1 cellular context compared by ENCODE assay signal in the genomic region with DNA sequence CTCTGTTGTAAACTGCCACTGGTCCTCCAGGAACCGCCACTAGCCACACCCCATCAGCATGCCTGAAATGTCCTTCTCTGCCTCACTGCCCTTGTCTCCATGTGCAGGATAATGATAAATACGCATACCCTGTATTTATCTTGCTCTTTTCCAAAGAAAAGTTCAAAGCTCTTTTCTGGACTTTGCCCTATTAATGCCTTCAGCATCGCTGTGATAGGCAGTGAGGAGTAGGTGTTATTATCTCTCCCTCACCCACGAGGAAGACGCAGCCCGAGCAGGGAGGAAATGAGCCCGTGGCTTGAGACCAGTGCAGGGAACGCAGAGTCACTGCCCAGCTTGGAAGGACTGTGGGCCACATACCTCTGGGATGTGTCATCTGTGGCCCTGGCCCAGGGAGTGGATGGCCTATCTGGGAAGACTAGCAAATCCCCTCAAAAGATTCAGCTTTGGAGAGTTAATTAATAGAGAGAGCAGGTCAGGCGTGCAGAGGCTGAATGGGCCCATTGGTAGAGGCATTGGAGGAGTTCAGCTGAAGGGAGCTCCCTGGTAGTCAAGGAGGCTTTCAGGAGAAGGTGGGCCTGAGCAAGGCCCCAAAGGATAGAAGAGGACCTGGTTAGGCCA.
TF ChIP-seq lines count a peak whose summit lies in the region.

No MANE protein-coding gene starts in this region.

TF ChIP-seq in K562, 482 proteins besides CTCF, POLR2A, EP300 and RAD21 (continued from another document and continues in another):
- TF ChIP-seq, protein P1, sequence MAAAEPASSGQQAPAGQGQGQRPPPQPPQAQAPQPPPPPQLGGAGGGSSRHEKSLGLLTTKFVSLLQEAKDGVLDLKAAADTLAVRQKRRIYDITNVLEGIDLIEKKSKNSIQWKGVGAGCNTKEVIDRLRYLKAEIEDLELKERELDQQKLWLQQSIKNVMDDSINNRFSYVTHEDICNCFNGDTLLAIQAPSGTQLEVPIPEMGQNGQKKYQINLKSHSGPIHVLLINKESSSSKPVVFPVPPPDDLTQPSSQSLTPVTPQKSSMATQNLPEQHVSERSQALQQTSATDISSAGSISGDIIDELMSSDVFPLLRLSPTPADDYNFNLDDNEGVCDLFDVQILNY (CRISPR knock-in tag; IDR thresholded peaks at IDR 0.05) = no peak
- TF ChIP-seq HMG20B (CRISPR knock-in tag; IDR thresholded peaks at IDR 0.05) (no peak), TOE1 (IDR thresholded peaks at IDR 0.05; ENCODE audit: borderline replicate concordance) (no peak), TOE1 (CRISPR knock-in tag; IDR thresholded peaks at IDR 0.05; ENCODE audit: borderline replicate concordance, low read depth) (no peak), ILF3 (IDR thresholded peaks at IDR 0.05; ENCODE audit: borderline replicate concordance) (no peak), CBFA2T3 (IDR thresholded peaks at IDR 0.05) (peak; percentile 73), DIDO1 (tag; IDR thresholded peaks at IDR 0.05; ENCODE audit: low read depth) (0 out of 2 replicates have a peak, but pooled peaks have one; percentile 19), EGR1 (conservative IDR thresholded peaks at IDR 0.05) (peak; percentile 76), FOXM1 (IDR thresholded peaks at IDR 0.05; ENCODE audit: low read depth) (no peak), FOXM1 (CRISPR knock-in tag; IDR thresholded peaks at IDR 0.05; ENCODE audit: low read depth) (no peak), PURB (CRISPR knock-in tag; IDR thresholded peaks at IDR 0.05; ENCODE audit: low read depth) (no peak), RNF2 (IDR thresholded peaks at IDR 0.05) (no peak), ELK3 (CRISPR knock-in tag; IDR thresholded peaks at IDR 0.05) (no peak), ZNF436 (CRISPR knock-in tag; IDR thresholded peaks at IDR 0.05) (no peak), ZNF507 (tag; conservative IDR thresholded peaks at IDR 0.05) (no peak), MAFF (IDR thresholded peaks at IDR 0.05; ENCODE audit: low read length) (no peak), RBFOX2 (IDR thresholded peaks at IDR 0.05; ENCODE audit: low read depth, low read length) (no peak), ZNF699 (CRISPR knock-in tag; IDR thresholded peaks at IDR 0.05; ENCODE audit: insufficient replicate concordance) (no peak), ZNF778 (CRISPR knock-in tag; IDR thresholded peaks at IDR 0.05) (no peak), ATF1 (CRISPR knock-in tag; IDR thresholded peaks at IDR 0.05) (no peak), ATF1 (tag; IDR thresholded peaks at IDR 0.05) (no peak), RCOR1 (IDR thresholded peaks at IDR 0.05; ENCODE audit: borderline replicate concordance in 1 of 2, low read depth in 2 of 2, low read length in 2 of 2) (peak in 1 of 2 experiments; percentile 28; a peak in 1 of 4 replicates), POLR2AphosphoS2 (IDR thresholded peaks at IDR 0.05; ENCODE audit: low read length) (no peak), CHD1 (IDR thresholded peaks at IDR 0.05; ENCODE audit: low read length) (no peak), CTBP1 (IDR thresholded peaks at IDR 0.05; ENCODE audit: borderline replicate concordance) (peak; percentile 45; the same call in 1 of the 2 replicates), ZNF133 (CRISPR knock-in tag; IDR thresholded peaks at IDR 0.05) (no peak), SMARCC2 (IDR thresholded peaks at IDR 0.05; ENCODE audit: low read depth) (no peak), NFIC (IDR thresholded peaks at IDR 0.05) (no peak), NONO (IDR thresholded peaks at IDR 0.05; ENCODE audit: low read depth in 2 of 2, low read length in 1 of 2) (no peak), TEAD4 (IDR thresholded peaks at IDR 0.05; ENCODE audit: low read length) (peak; percentile 61), TEAD4 (CRISPR knock-in tag; IDR thresholded peaks at IDR 0.05; ENCODE audit: borderline replicate concordance) (no peak), MCM3 (IDR thresholded peaks at IDR 0.05) (no peak), ID3 (CRISPR knock-in tag; IDR thresholded peaks at IDR 0.05) (no peak), ID3 (tag; IDR thresholded peaks at IDR 0.05) (peak; percentile 14; the same call in 1 of the 2 replicates), YY1 (IDR thresholded peaks at IDR 0.05; ENCODE audit: borderline replicate concordance in 1 of 3, control insufficient read depth in 1 of 3, extremely low read depth in 1 of 3, insufficient read depth in 3 of 3, insufficient read length in 1 of 3, insufficient replicate concordance in 2 of 3, low read depth in 1 of 3, low read length in 2 of 3) (no peak), GATAD2B (IDR thresholded peaks at IDR 0.05; ENCODE audit: borderline replicate concordance) (no peak), SLC30A9 (CRISPR knock-in tag; IDR thresholded peaks at IDR 0.05) (no peak), MYC (IDR thresholded peaks at IDR 0.05; ENCODE audit: low read depth, low read length) (no peak), MYC (CRISPR knock-in tag; IDR thresholded peaks at IDR 0.05; ENCODE audit: borderline replicate concordance, low read depth) (no peak), NRF1 (conservative IDR thresholded peaks at IDR 0.05 in 1 of 2, IDR thresholded peaks at IDR 0.05 in 1 of 2) (peak in 1 of 2 experiments; percentile 10; a peak in 1 of 4 replicates), NFIX (CRISPR knock-in tag; IDR thresholded peaks at IDR 0.05; ENCODE audit: low read depth) (no peak), ZNF444 (CRISPR knock-in tag; IDR thresholded peaks at IDR 0.05) (no peak), HNRNPLL (IDR thresholded peaks at IDR 0.05; ENCODE audit: low read depth, low read length, poor library complexity, severe bottlenecking) (no peak), SMARCE1 (IDR thresholded peaks at IDR 0.05) (peak; percentile 67; the same call in 1 of the 2 replicates)
- TF ChIP-seq, protein P2, sequence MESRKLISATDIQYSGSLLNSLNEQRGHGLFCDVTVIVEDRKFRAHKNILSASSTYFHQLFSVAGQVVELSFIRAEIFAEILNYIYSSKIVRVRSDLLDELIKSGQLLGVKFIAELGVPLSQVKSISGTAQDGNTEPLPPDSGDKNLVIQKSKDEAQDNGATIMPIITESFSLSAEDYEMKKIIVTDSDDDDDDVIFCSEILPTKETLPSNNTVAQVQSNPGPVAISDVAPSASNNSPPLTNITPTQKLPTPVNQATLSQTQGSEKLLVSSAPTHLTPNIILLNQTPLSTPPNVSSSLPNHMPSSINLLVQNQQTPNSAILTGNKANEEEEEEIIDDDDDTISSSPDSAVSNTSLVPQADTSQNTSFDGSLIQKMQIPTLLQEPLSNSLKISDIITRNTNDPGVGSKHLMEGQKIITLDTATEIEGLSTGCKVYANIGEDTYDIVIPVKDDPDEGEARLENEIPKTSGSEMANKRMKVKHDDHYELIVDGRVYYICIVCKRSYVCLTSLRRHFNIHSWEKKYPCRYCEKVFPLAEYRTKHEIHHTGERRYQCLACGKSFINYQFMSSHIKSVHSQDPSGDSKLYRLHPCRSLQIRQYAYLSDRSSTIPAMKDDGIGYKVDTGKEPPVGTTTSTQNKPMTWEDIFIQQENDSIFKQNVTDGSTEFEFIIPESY (CRISPR knock-in tag; IDR thresholded peaks at IDR 0.05) = no peak
- TF ChIP-seq, protein P3, sequence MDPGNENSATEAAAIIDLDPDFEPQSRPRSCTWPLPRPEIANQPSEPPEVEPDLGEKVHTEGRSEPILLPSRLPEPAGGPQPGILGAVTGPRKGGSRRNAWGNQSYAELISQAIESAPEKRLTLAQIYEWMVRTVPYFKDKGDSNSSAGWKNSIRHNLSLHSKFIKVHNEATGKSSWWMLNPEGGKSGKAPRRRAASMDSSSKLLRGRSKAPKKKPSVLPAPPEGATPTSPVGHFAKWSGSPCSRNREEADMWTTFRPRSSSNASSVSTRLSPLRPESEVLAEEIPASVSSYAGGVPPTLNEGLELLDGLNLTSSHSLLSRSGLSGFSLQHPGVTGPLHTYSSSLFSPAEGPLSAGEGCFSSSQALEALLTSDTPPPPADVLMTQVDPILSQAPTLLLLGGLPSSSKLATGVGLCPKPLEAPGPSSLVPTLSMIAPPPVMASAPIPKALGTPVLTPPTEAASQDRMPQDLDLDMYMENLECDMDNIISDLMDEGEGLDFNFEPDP (CRISPR knock-in tag; IDR thresholded peaks at IDR 0.05) = no peak
- TF ChIP-seq, protein P4, sequence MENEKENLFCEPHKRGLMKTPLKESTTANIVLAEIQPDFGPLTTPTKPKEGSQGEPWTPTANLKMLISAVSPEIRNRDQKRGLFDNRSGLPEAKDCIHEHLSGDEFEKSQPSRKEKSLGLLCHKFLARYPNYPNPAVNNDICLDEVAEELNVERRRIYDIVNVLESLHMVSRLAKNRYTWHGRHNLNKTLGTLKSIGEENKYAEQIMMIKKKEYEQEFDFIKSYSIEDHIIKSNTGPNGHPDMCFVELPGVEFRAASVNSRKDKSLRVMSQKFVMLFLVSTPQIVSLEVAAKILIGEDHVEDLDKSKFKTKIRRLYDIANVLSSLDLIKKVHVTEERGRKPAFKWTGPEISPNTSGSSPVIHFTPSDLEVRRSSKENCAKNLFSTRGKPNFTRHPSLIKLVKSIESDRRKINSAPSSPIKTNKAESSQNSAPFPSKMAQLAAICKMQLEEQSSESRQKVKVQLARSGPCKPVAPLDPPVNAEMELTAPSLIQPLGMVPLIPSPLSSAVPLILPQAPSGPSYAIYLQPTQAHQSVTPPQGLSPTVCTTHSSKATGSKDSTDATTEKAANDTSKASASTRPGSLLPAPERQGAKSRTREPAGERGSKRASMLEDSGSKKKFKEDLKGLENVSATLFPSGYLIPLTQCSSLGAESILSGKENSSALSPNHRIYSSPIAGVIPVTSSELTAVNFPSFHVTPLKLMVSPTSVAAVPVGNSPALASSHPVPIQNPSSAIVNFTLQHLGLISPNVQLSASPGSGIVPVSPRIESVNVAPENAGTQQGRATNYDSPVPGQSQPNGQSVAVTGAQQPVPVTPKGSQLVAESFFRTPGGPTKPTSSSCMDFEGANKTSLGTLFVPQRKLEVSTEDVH (IDR thresholded peaks at IDR 0.05; ENCODE audit: low read depth, partially characterized antibody) = no peak
- TF ChIP-seq, protein P5, sequence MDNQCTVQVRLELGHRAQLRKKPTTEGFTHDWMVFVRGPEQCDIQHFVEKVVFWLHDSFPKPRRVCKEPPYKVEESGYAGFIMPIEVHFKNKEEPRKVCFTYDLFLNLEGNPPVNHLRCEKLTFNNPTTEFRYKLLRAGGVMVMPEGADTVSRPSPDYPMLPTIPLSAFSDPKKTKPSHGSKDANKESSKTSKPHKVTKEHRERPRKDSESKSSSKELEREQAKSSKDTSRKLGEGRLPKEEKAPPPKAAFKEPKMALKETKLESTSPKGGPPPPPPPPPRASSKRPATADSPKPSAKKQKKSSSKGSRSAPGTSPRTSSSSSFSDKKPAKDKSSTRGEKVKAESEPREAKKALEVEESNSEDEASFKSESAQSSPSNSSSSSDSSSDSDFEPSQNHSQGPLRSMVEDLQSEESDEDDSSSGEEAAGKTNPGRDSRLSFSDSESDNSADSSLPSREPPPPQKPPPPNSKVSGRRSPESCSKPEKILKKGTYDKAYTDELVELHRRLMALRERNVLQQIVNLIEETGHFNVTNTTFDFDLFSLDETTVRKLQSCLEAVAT (IDR thresholded peaks at IDR 0.05) = peak in 1 of 2 experiments; percentile 55; a peak in 1 of 4 replicates
- TF ChIP-seq, protein P6, sequence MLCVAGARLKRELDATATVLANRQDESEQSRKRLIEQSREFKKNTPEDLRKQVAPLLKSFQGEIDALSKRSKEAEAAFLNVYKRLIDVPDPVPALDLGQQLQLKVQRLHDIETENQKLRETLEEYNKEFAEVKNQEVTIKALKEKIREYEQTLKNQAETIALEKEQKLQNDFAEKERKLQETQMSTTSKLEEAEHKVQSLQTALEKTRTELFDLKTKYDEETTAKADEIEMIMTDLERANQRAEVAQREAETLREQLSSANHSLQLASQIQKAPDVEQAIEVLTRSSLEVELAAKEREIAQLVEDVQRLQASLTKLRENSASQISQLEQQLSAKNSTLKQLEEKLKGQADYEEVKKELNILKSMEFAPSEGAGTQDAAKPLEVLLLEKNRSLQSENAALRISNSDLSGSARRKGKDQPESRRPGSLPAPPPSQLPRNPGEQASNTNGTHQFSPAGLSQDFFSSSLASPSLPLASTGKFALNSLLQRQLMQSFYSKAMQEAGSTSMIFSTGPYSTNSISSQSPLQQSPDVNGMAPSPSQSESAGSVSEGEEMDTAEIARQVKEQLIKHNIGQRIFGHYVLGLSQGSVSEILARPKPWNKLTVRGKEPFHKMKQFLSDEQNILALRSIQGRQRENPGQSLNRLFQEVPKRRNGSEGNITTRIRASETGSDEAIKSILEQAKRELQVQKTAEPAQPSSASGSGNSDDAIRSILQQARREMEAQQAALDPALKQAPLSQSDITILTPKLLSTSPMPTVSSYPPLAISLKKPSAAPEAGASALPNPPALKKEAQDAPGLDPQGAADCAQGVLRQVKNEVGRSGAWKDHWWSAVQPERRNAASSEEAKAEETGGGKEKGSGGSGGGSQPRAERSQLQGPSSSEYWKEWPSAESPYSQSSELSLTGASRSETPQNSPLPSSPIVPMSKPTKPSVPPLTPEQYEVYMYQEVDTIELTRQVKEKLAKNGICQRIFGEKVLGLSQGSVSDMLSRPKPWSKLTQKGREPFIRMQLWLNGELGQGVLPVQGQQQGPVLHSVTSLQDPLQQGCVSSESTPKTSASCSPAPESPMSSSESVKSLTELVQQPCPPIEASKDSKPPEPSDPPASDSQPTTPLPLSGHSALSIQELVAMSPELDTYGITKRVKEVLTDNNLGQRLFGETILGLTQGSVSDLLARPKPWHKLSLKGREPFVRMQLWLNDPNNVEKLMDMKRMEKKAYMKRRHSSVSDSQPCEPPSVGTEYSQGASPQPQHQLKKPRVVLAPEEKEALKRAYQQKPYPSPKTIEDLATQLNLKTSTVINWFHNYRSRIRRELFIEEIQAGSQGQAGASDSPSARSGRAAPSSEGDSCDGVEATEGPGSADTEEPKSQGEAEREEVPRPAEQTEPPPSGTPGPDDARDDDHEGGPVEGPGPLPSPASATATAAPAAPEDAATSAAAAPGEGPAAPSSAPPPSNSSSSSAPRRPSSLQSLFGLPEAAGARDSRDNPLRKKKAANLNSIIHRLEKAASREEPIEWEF (CRISPR knock-in tag; IDR thresholded peaks at IDR 0.05) = no peak
